1 cellular context compared by ENCODE assay signal in the genomic region with DNA sequence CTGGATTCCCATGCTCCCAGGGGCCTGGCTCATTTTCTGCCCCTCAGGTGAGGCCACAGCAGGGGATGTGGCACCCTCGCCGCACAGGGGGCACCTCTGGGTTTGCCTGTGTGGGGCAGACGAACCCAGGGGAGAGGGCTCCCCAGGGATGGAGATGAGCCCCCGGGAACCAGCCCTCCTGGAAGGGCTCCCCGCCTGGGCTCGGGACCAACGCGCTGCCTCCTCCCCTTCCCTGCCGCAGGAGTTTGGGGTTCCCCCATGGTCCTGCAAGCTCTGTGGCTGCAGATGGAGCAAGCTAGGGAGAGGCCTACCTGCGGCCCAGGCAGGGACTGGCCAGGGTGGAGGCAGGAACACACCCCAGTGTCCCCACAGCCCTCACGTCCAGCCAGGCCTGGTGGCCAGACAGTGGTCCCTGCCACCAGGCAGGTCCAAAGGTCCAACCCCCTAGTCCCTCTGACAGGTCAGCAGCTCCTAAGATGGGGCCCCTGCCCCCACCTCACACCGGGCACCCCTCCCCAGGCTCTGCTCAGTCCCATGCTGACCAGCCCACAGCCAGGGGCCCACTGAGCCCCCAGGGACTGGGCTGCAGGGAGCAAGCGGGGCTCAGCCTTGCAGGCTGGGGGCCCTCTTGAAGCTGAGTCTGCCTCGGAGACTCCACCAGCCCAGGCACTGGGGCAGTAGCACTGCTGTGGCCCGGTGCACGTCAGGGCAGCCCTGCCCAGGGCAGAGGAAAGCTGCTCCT.
TF ChIP-seq lines count a peak whose summit lies in the region.

No MANE protein-coding gene starts in this region.

TF ChIP-seq in A549, 52 proteins besides CTCF, POLR2A, EP300 and RAD21 (continued from another document):
- TF ChIP-seq BCL3 (IDR thresholded peaks at IDR 0.05), result no peak
- TF ChIP-seq HOXA7 (CRISPR knock-in tag; IDR thresholded peaks at IDR 0.05), result 0 out of 2 replicates have a peak, but pooled peaks have one; percentile 10
- TF ChIP-seq HOXB13 (CRISPR knock-in tag; IDR thresholded peaks at IDR 0.05; ENCODE audit: low read depth), result peak; percentile 23
- 0 out of 2 replicates have a peak, but pooled peaks have one; percentile 3 for TF ChIP-seq ZNF302 (CRISPR knock-in tag; IDR thresholded peaks at IDR 0.05)
